Comparison of ENCODE assay signal across 8 cellular contexts in the genomic region with DNA sequence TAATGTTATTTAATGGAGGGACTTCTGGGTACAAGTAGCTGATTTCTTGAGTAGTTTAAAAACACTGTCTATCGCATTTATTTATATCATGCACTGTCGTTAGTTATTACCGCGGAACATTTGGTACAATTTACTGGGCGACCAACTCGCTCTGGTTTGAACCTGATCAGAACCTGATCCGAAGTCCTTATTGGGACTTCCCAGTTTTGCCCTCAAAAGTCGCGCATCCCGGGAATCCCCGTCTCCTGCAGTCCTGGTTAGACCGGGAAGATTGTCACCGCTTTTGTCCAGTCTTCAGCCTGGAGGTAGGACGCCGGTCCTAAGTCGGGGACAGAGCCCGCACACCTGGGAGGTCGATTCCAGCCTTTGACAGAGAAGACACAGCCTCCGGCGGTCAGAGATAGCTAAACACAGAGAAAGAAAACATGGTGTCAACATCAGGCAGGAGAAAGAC. TPM values are rescaled to one million over a fixed set of nuclear protein-coding genes. Genes with fewer than 3 reads are reported as not detected.
DNase-seq lines count a peak whose midpoint lies in the region; ATAC-seq and TF ChIP-seq lines count a peak whose summit lies in the region.

No MANE protein-coding gene starts in this region.

- no peak for ATAC-seq in CD4-positive, CD25-positive, alpha-beta regulatory T cell (ENCODE audit: low read depth in 2 of 2)
- peak; percentile 19 for ATAC-seq in lung (ENCODE audit: insufficient read depth, low FRiP score)

- H3K27ac Mint-ChIP-seq in CD4-positive, CD25-positive, alpha-beta regulatory T cell = peak overlapping the region; percentile 98 to 100 (median 99)

- 2 to 4% methylated on average over 20 of the region's 20 CpGs for WGBS in lung, 2 donors

- H3K4me1 Mint-ChIP-seq in CD4-positive, CD25-positive, alpha-beta regulatory T cell = peaks cover 7 to 61% (median 37%) of the 10 kb centered on the region in 4 donors

- no peaks in the 10 kb centered on the region for H3K9me3 ChIP-seq in CD4-positive, CD25-positive, alpha-beta regulatory T cell (ENCODE audit: control insufficient read depth in 2 of 2, low read length in 2 of 2)
- H3K9me3 ChIP-seq in HEK293 (ENCODE audit: control insufficient read depth, insufficient read depth, low read depth, low read length) = no peaks in the 10 kb centered on the region
- H3K9me3 ChIP-seq in lung (ENCODE audit: control insufficient read depth in 2 of 2, insufficient read depth in 1 of 2, low read length in 1 of 2) = no peaks in the 10 kb centered on the region
- no peaks in the 10 kb centered on the region for H3K9me3 ChIP-seq in stomach smooth muscle (ENCODE audit: control insufficient read depth in 2 of 2, low read length in 2 of 2)

- H3K4me3 Mint-ChIP-seq in CD4-positive, CD25-positive, alpha-beta regulatory T cell = peak overlapping the region; percentile 90 to 98 (median 95)

- DNase-seq in CD4-positive, CD25-positive, alpha-beta regulatory T cell = no peak
- DNase-seq in SW480 (ENCODE audit: low spot score) (peak; percentile 27), dermis blood vessel endothelial cell (peak; percentile 42), lung (ENCODE audit: low spot score) (no peak), SKM-1 treated with dmso at 0.1 percent for 144 hours (lab: John Stamatoyannopoulos, UW; ENCODE audit: unreplicated experiment) (no peak), NCI-H2196 treated with DMSO at 0.1 percent for 48 hours (lab: John Stamatoyannopoulos, UW; ENCODE audit: unreplicated experiment) (no peak)

- H3K27ac ChIP-seq in CD4-positive, CD25-positive, alpha-beta regulatory T cell (ENCODE audit: insufficient read depth, low read length, poor library complexity, severe bottlenecking) = peak overlapping the region; percentile 99
- H3K27ac ChIP-seq in HEK293 (ENCODE audit: extremely low read depth, low read depth, low read length) (peak overlapping the region; percentile 25; the same call in 1 of the 2 replicates), lung (ENCODE audit: low read depth in 1 of 2, low read length in 1 of 2) (peak overlapping the region; percentile 89 to 97), stomach smooth muscle (ENCODE audit: low read length) (peak overlapping the region; percentile 93)

- H3K36me3 Mint-ChIP-seq in CD4-positive, CD25-positive, alpha-beta regulatory T cell = peaks cover 12% of the 10 kb centered on the region

- H3K9me3 Mint-ChIP-seq in CD4-positive, CD25-positive, alpha-beta regulatory T cell = no peaks in the 10 kb centered on the region

- no peaks in the 10 kb centered on the region for H3K27me3 Mint-ChIP-seq in CD4-positive, CD25-positive, alpha-beta regulatory T cell

- H3K36me3 ChIP-seq in CD4-positive, CD25-positive, alpha-beta regulatory T cell (ENCODE audit: control insufficient read depth, insufficient read depth, low read length) = peaks cover 9% of the 10 kb centered on the region
- H3K36me3 ChIP-seq in HEK293 (ENCODE audit: control insufficient read depth in 2 of 2, insufficient read depth in 1 of 2, low read length in 2 of 2) (peaks cover 0 to 22% of the 10 kb centered on the region in 2 experiments; a peak in 1 of 3 replicates), lung (ENCODE audit: control insufficient read depth in 2 of 2, insufficient read depth in 2 of 2, low read length in 2 of 2) (peaks cover 0 to 4% of the 10 kb centered on the region in 2 donors), stomach smooth muscle (ENCODE audit: control insufficient read depth in 2 of 2, insufficient read depth in 2 of 2, low read length in 2 of 2) (peaks cover 0 to 7% of the 10 kb centered on the region in 2 donors)

- H3K27me3 ChIP-seq in CD4-positive, CD25-positive, alpha-beta regulatory T cell (ENCODE audit: control insufficient read depth, insufficient read depth, low read length) = no peaks in the 10 kb centered on the region
- H3K27me3 ChIP-seq in lung (ENCODE audit: control insufficient read depth, insufficient read depth) (no peaks in the 10 kb centered on the region), stomach smooth muscle (ENCODE audit: control insufficient read depth in 1 of 2, insufficient read depth in 2 of 2, low read length in 2 of 2) (no peaks in the 10 kb centered on the region)

- H3K4me1 ChIP-seq in CD4-positive, CD25-positive, alpha-beta regulatory T cell (ENCODE audit: control insufficient read depth, insufficient read depth, low read length, poor library complexity, severe bottlenecking) = peaks cover 28% of the 10 kb centered on the region
- H3K4me1 ChIP-seq in HEK293 (ENCODE audit: control insufficient read depth, insufficient read depth, low read length) (no peaks in the 10 kb centered on the region), lung (ENCODE audit: control insufficient read depth in 2 of 2, insufficient read depth in 2 of 2, low read length in 2 of 2) (peaks cover 4 to 5% of the 10 kb centered on the region in 2 donors), stomach smooth muscle (ENCODE audit: control insufficient read depth, insufficient read depth, low read length) (peaks cover 14% of the 10 kb centered on the region)

- peak overlapping the region; percentile 99 for H3K4me3 ChIP-seq in CD4-positive, CD25-positive, alpha-beta regulatory T cell (ENCODE audit: low read depth, low read length)
- H3K4me3 ChIP-seq in HEK293 (ENCODE audit: low read depth, low read length) = peak overlapping the region; percentile 85
- H3K4me3 ChIP-seq in lung = peak overlapping the region; percentile 75
- peak overlapping the region; percentile 72 to 94 for H3K4me3 ChIP-seq in stomach smooth muscle (ENCODE audit: low read length in 2 of 2)

- CTCF ChIA-PET in HEK293 (lab: Yijun Ruan, JAX) = interaction anchor here (0.7 to 1.6 kb wide), 3 partner anchors 9 to 49 kb away, joined by 3 to 9 read pairs (median 6); no protein-coding TSS in a partner anchor

- POLR2A ChIA-PET in HEK293 (lab: Yijun Ruan, JAX) = interaction anchor here (1.6 to 1.9 kb wide), 2 partner anchors 9 to 12 kb away, joined by 3 to 5 read pairs; no protein-coding TSS in a partner anchor

- peak overlapping the region; percentile 88 to 96 for H3K9ac ChIP-seq in stomach smooth muscle (ENCODE audit: low read length in 2 of 2)

- no peak for TF ChIP-seq CTCF in HEK293 (tag by site-specific recombination; IDR thresholded peaks at IDR 0.05)
- TF ChIP-seq CTCF in lung (IDR thresholded peaks at IDR 0.05; ENCODE audit: control extremely low read depth, extremely low read depth) = no peak

TF ChIP-seq in HEK293, 187 proteins besides CTCF, POLR2A, EP300 and RAD21:
- TF ChIP-seq ZNF501 (tag by site-specific recombination; IDR thresholded peaks at IDR 0.05) (no peak), ZNF548 (tag by site-specific recombination; IDR thresholded peaks at IDR 0.05) (no peak), SCRT2 (tag by site-specific recombination; IDR thresholded peaks at IDR 0.05) (no peak), ZNF335 (tag by site-specific recombination; conservative IDR thresholded peaks at IDR 0.05) (peak; percentile 98)
TF ChIP-seq in HEK293: peak in this region for 1.

RNA-seq across cellular contexts. Expression of a gene that starts 0.7 kb away (rescaled TPM):
- 27.3 TPM for total RNA-seq in CD4-positive, CD25-positive, alpha-beta regulatory T cell
- polyA plus RNA-seq in CD4-positive, CD25-positive, alpha-beta regulatory T cell = 10 to 100 TPM; 36.9 to 45.5 (median 41.0) TPM
- total RNA-seq in dermis blood vessel endothelial cell = 26.8 and 32.7 TPM in 2 replicates
- 10 to 100 TPM; 34.9 to 41.7 TPM for total RNA-seq in lung
- polyA plus RNA-seq in lung = 10 to 100 TPM; 18.0 to 18.4 TPM

RNA-seq across cellular contexts. Expression of a gene that starts 34.4 kb away (rescaled TPM):
- 89.0 TPM for total RNA-seq in CD4-positive, CD25-positive, alpha-beta regulatory T cell
- 10 to 100 TPM; 36.7 to 63.3 (median 48.5) TPM for polyA plus RNA-seq in CD4-positive, CD25-positive, alpha-beta regulatory T cell
- 76.4 and 77.1 TPM in 2 replicates for total RNA-seq in dermis blood vessel endothelial cell
- total RNA-seq in lung = 10 to 100 TPM; 48.0 to 90.6 TPM
- 10 to 100 TPM; 18.7 to 22.3 TPM for polyA plus RNA-seq in lung

RNA-seq across cellular contexts. Expression of a gene that starts 44.3 kb away (rescaled TPM):
- total RNA-seq in CD4-positive, CD25-positive, alpha-beta regulatory T cell = not detected
- not detected for polyA plus RNA-seq in CD4-positive, CD25-positive, alpha-beta regulatory T cell
- total RNA-seq in dermis blood vessel endothelial cell (not detected in 2 replicates), lung (not detected)
- polyA plus RNA-seq in lung = 10 to 100 TPM in 1 of 2 donors, under 1 TPM in 1; 0.10 to 11.0 TPM

Comparison
In these comparisons a context has a peak if more than half of its experiments do, and no peak if none do; other contexts are left out.
1. DNase-seq: peak in SW480 (single experiment) and dermis blood vessel endothelial cell (single experiment); none in CD4-positive, CD25-positive, alpha-beta regulatory T cell (0 of 3), lung (single experiment), SKM-1 treated with dmso at 0.1 percent for 144 hours (single experiment) and NCI-H2196 treated with DMSO at 0.1 percent for 48 hours (single experiment).
2. H3K27ac ChIP-seq: peak in every context shown above with its lines; median percentile 99 in CD4-positive, CD25-positive, alpha-beta regulatory T cell; 93 in lung; 93 in stomach smooth muscle; 25 in HEK293.
3. Peak in every context shown above with its lines, with median percentiles within 50 percentile points of each other: H3K4me3 ChIP-seq.